Comparison of ENCODE assay signal across 8 cellular contexts in genomic region chr16:75864243-75864642, GRCh38.
"Had no signal": no experiment of that assay in that cellular context is flagged by ENCODE, and none has a peak within 500 bp of the region (broad histone marks: within the 10 kb centered on the region; RNA-seq: fewer than 3 reads in every experiment).

No MANE protein-coding gene starts in this region.

- DNase-seq: GDM1, GF-D8 had no signal

- H3K4me3 ChIP-seq: GM12878 had no signal

- ATAC-seq: GM12878 had no signal

- FAIRE-seq: G401.6, GM12878, GM12891, GM12892, GM18507, GM19239 had no signal
